Comparison of ENCODE assay signal across 37 cellular contexts in the genomic region with DNA sequence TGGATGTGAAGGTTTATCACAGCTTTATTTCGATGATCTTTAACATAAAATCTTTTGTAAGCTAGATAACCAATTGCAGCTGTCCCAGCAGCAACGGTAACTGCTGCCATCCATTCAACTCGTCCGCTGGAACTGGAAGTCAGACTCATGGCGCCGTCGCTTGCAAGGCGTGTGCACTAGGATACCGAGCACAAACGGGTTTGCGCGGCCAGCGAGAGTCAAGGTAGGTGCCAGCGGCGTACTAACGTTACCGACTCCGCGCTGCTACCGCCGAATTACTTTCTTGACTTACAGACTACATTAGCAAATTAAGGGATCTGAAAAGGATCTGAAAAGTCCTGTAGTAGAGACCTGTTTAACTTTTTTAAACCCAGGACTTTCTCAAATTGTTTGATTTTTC. TPM values are rescaled to one million over a fixed set of nuclear protein-coding genes. Genes with fewer than 3 reads are reported as not detected.
"Had no signal": no experiment of that assay in that cellular context is flagged by ENCODE, and none has a peak within 500 bp of the region (broad histone marks: within the 10 kb centered on the region; RNA-seq: fewer than 3 reads in every experiment).

No MANE protein-coding gene starts in this region.

- H3K27ac Mint-ChIP-seq: activated B cell treated with CpG ODN at 0.5 μM for 24 hours; activated CD4-positive, alpha-beta memory T cell treated with anti-CD3 and anti-CD28 coated beads for 36 hours; activated CD4-positive, alpha-beta T cell treated with anti-CD3 and anti-CD28 coated beads, Interleukin-2, amount 10 ng/mL, durations not matched to agents 24 days and 14 days; activated CD8-positive, alpha-beta T cell treated with anti-CD3 and anti-CD28 coated beads for 36 hours; activated naive CD4-positive, alpha-beta T cell treated with anti-CD3 and anti-CD28 coated beads for 36 hours; activated naive CD4-positive, alpha-beta T cell treated with anti-CD3 and anti-CD28 coated beads, Interleukin-2, amount 50 U/mL, for 72 hours; activated naive CD8-positive, alpha-beta T cell treated with anti-CD3 and anti-CD28 coated beads for 36 hours; activated T-cell treated with anti-CD3 and anti-CD28 coated beads, Interleukin-2, amount 50 U/mL, for 72 hours; activated T-helper 1 cell treated with anti-CD3 and anti-CD28 coated beads, Interleukin-12 subunit alpha, Interleukin-12 subunit beta, Interleukin-2, Interleukin-4 antibody, amounts not matched to agents 30 ng/mL and 10 ng/mL and 1 ng/mL, durations not matched to agents 14 hours and 24 hours and 36 hours; activated T-helper 17 cell treated with anti-CD3 and anti-CD28 coated beads, Interleukin-2, amount 50 U/mL, for 72 hours; T-helper 1 cell treated with Interleukin-12 subunit alpha and Interleukin-12 subunit beta and Interleukin-4 antibody, amounts not matched to agents 30 μg/mL and 1 μg/mL, for 36 hours; T-helper 2 cell treated with Interferon-gamma antibody and Interleukin-4, amounts not matched to agents 5 μg/mL and 100 μg/mL, for 36 hours had no signal

- H3K36me3 Mint-ChIP-seq: activated CD4-positive, alpha-beta memory T cell treated with anti-CD3 and anti-CD28 coated beads for 36 hours; activated naive CD4-positive, alpha-beta T cell treated with anti-CD3 and anti-CD28 coated beads, Interleukin-2, amount 50 U/mL, for 72 hours; activated naive CD8-positive, alpha-beta T cell treated with anti-CD3 and anti-CD28 coated beads for 36 hours had no signal

- H3K4me3 Mint-ChIP-seq: activated B cell treated with CpG ODN at 0.5 μM for 24 hours; activated CD4-positive, alpha-beta memory T cell treated with anti-CD3 and anti-CD28 coated beads for 36 hours; activated CD4-positive, alpha-beta T cell treated with anti-CD3 and anti-CD28 coated beads, Interleukin-2, amount 10 ng/mL, durations not matched to agents 24 days and 14 days; activated CD8-positive, alpha-beta T cell treated with anti-CD3 and anti-CD28 coated beads for 36 hours; activated naive CD4-positive, alpha-beta T cell treated with anti-CD3 and anti-CD28 coated beads for 36 hours; activated naive CD8-positive, alpha-beta T cell treated with anti-CD3 and anti-CD28 coated beads for 36 hours; activated T-cell treated with anti-CD3 and anti-CD28 coated beads, Interleukin-2, amount 50 U/mL, for 4 hours; activated T-cell treated with anti-CD3 and anti-CD28 coated beads, Interleukin-2, amount 50 U/mL, for 72 hours; activated T-helper 1 cell treated with anti-CD3 and anti-CD28 coated beads, Interleukin-12 subunit alpha, Interleukin-12 subunit beta, Interleukin-2, Interleukin-4 antibody, amounts not matched to agents 30 ng/mL and 10 ng/mL and 1 ng/mL, durations not matched to agents 14 hours and 24 hours and 36 hours; activated T-helper 17 cell treated with anti-CD3 and anti-CD28 coated beads, Interleukin-2, amount 50 U/mL, for 72 hours; T-helper 1 cell treated with Interleukin-12 subunit alpha and Interleukin-12 subunit beta and Interleukin-4 antibody, amounts not matched to agents 30 μg/mL and 1 μg/mL, for 36 hours; T-helper 2 cell treated with Interferon-gamma antibody and Interleukin-4, amounts not matched to agents 5 μg/mL and 100 μg/mL, for 36 hours had no signal

- H3K4me3 ChIP-seq: adrenal gland, body of pancreas, breast epithelium had no signal

- H3K27me3 Mint-ChIP-seq: activated CD4-positive, alpha-beta T cell treated with anti-CD3 and anti-CD28 coated beads, Interleukin-2, amount 10 ng/mL, durations not matched to agents 24 days and 14 days; activated CD8-positive, alpha-beta T cell treated with anti-CD3 and anti-CD28 coated beads for 36 hours; activated T-helper 17 cell treated with anti-CD3 and anti-CD28 coated beads, Interleukin-2, amount 50 U/mL, for 72 hours had no signal

- DNase-seq: activated B cell treated with CpG ODN at 0.5 μM for 24 hours; activated CD4-positive, alpha-beta memory T cell treated with anti-CD3 and anti-CD28 coated beads for 36 hours; activated CD4-positive, alpha-beta T cell treated with anti-CD3 and anti-CD28 coated beads for 4 hours; activated CD4-positive, alpha-beta T cell treated with anti-CD3 and anti-CD28 coated beads, Interleukin-2, amount 10 ng/mL, durations not matched to agents 24 days and 14 days; activated CD4-positive, alpha-beta T cell treated with anti-CD3 and anti-CD28 coated beads, Interleukin-2, amount 50 U/mL, for 1 hour; activated CD4-positive, alpha-beta T cell treated with anti-CD3 and anti-CD28 coated beads, Interleukin-2, amount 50 U/mL, for 4 hours; activated CD4-positive, CD25-positive, alpha-beta regulatory T cell treated with anti-CD3 and anti-CD28 coated beads, Interleukin-2, amount 50 U/mL, for 72 hours; activated CD8-positive, alpha-beta memory T cell treated with anti-CD3 and anti-CD28 coated beads, Interleukin-2, amount 50 U/mL, for 4 hours; activated CD8-positive, alpha-beta T cell treated with anti-CD3 and anti-CD28 coated beads for 36 hours; activated effector memory CD4-positive, alpha-beta T cell treated with anti-CD3 and anti-CD28 coated beads, Interleukin-2, amount 50 U/mL, for 16 hours; activated gamma-delta T cell treated with Interleukin-2 at 50 U/mL for 16 hours; activated naive CD4-positive, alpha-beta T cell; activated naive CD4-positive, alpha-beta T cell treated with anti-CD3 and anti-CD28 coated beads for 36 hours; activated naive CD8-positive, alpha-beta T cell treated with anti-CD3 and anti-CD28 coated beads for 36 hours; activated T-cell treated with anti-CD3 and anti-CD28 coated beads for 4 hours; activated T-cell treated with anti-CD3 and anti-CD28 coated beads, Interleukin-2, amount 50 U/mL, for 1 hour; activated T-cell treated with anti-CD3 and anti-CD28 coated beads, Interleukin-2, amount 50 U/mL, for 4 hours; activated T-cell treated with anti-CD3 and anti-CD28 coated beads, Interleukin-2, amount 50 U/mL, for 72 hours; adrenal gland; amniotic stem cell; aorta; body of pancreas; brain microvascular endothelial cell; central memory CD4-positive, alpha-beta T cell; T-helper 1 cell; T-helper 2 cell; T-helper 9 cell had no signal

- H3K36me3 ChIP-seq: adrenal gland, brain microvascular endothelial cell, breast epithelium had no signal

- ATAC-seq: activated CD8-positive, alpha-beta T cell treated with anti-CD3 and anti-CD28 coated beads for 36 hours; activated naive CD4-positive, alpha-beta T cell treated with anti-CD3 and anti-CD28 coated beads, Interleukin-2, amount 50 U/mL, for 72 hours; activated T-cell treated with anti-CD3 and anti-CD28 coated beads, Interleukin-2, amount 50 U/mL, for 4 hours; activated T-cell treated with anti-CD3 and anti-CD28 coated beads, Interleukin-2, amount 50 U/mL, for 72 hours; activated T-helper 17 cell treated with anti-CD3 and anti-CD28 coated beads, Interleukin-2, amount 50 U/mL, for 72 hours; body of pancreas had no signal

- H3K27me3 ChIP-seq: adrenal gland, body of pancreas, brain microvascular endothelial cell, breast epithelium had no signal

- H3K27ac ChIP-seq: adrenal gland, body of pancreas, brain microvascular endothelial cell, breast epithelium, VCaP had no signal

- FAIRE-seq: astrocyte, TTC549 had no signal

- H3K9me3 Mint-ChIP-seq: activated B cell treated with CpG ODN at 0.5 μM for 24 hours; activated CD4-positive, alpha-beta memory T cell treated with anti-CD3 and anti-CD28 coated beads for 36 hours; activated CD4-positive, alpha-beta T cell treated with anti-CD3 and anti-CD28 coated beads, Interleukin-2, amount 10 ng/mL, durations not matched to agents 24 days and 14 days; activated CD8-positive, alpha-beta T cell treated with anti-CD3 and anti-CD28 coated beads for 36 hours; activated naive CD4-positive, alpha-beta T cell treated with anti-CD3 and anti-CD28 coated beads for 36 hours; activated naive CD8-positive, alpha-beta T cell treated with anti-CD3 and anti-CD28 coated beads for 36 hours; activated T-cell treated with anti-CD3 and anti-CD28 coated beads, Interleukin-2, amount 50 U/mL, for 4 hours; activated T-helper 1 cell treated with anti-CD3 and anti-CD28 coated beads, Interleukin-12 subunit alpha, Interleukin-12 subunit beta, Interleukin-2, Interleukin-4 antibody, amounts not matched to agents 30 ng/mL and 10 ng/mL and 1 ng/mL, durations not matched to agents 14 hours and 24 hours and 36 hours; activated T-helper 17 cell treated with anti-CD3 and anti-CD28 coated beads, Interleukin-2, amount 50 U/mL, for 72 hours; T-helper 1 cell treated with Interleukin-12 subunit alpha and Interleukin-12 subunit beta and Interleukin-4 antibody, amounts not matched to agents 30 μg/mL and 1 μg/mL, for 36 hours; T-helper 2 cell treated with Interferon-gamma antibody and Interleukin-4, amounts not matched to agents 5 μg/mL and 100 μg/mL, for 36 hours had no signal

- H3K4me1 Mint-ChIP-seq: activated B cell treated with CpG ODN at 0.5 μM for 24 hours; activated CD4-positive, alpha-beta T cell treated with anti-CD3 and anti-CD28 coated beads, Interleukin-2, amount 10 ng/mL, durations not matched to agents 24 days and 14 days; activated naive CD8-positive, alpha-beta T cell treated with anti-CD3 and anti-CD28 coated beads for 36 hours; activated T-helper 17 cell treated with anti-CD3 and anti-CD28 coated beads, Interleukin-2, amount 50 U/mL, for 72 hours had no signal

- H3K9me3 ChIP-seq: adrenal gland, body of pancreas, breast epithelium had no signal

- H3K4me1 ChIP-seq: adrenal gland, body of pancreas, breast epithelium had no signal

RNA-seq across cellular contexts. Expression of a gene that starts 47.4 kb away (rescaled TPM):
- total RNA-seq: activated CD4-positive, alpha-beta memory T cell treated with anti-CD3 and anti-CD28 coated beads for 36 hours; activated CD8-positive, alpha-beta memory T cell treated with anti-CD3 and anti-CD28 coated beads for 36 hours; activated CD8-positive, alpha-beta T cell treated with anti-CD3 and anti-CD28 coated beads for 36 hours; activated naive CD4-positive, alpha-beta T cell treated with anti-CD3 and anti-CD28 coated beads for 36 hours; activated naive CD4-positive, alpha-beta T cell treated with anti-CD3 and anti-CD28 coated beads, Interleukin-2, amount 50 U/mL, for 72 hours; activated T-cell treated with anti-CD3 and anti-CD28 coated beads, Interleukin-2, amount 50 U/mL, for 4 hours; activated T-cell treated with anti-CD3 and anti-CD28 coated beads, Interleukin-2, amount 50 U/mL, for 72 hours; activated T-helper 17 cell treated with anti-CD3 and anti-CD28 coated beads, Interleukin-2, amount 50 U/mL, for 72 hours had no signal
